ENCODE assay signal across 20 cellular contexts in the genomic region with DNA sequence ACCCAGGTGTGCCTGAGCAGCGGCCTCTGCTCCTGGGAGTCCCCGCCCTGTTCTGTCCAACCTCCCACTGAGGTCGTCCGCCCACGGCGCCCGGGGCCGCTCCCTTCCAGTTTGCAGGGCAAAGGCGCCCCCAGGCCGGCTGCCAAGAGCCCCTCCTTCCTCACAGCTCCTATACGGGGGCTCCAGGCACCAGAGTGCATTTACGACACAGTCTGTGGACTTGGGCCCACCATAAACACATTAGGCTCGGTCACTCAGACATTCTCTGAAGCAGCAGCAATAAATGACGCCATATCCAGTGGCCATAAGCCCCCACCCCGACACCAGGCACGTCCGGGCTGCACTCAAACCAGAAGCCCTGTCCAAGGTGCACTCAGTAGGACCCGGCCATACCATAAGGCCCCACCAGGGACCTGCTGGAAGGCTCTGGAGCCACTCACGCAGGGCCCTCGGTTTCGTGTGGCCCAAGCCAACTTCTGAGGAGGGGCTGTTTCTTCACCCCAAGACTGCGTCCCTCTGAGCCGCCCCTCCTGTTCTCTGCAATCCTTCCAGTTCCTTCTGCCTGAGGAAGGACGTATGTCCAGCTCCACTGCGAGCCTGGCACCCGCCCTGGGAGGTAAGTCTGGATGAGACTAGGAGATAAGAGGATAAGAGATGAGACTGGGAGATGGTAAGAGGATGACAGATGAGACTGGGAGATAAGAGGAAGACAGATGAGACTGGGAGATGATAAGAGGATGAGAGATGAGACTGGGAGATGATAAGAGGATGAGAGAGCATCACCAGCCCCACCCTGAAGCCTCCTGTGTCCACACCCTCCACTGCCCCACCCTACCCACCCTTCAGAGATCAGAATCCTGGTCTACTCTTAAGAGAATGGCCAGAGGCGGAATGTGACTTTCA. TPM values are rescaled to one million over a fixed set of nuclear protein-coding genes. Genes with fewer than 3 reads are reported as not detected.
DNase-seq lines count a peak whose midpoint lies in the region; ATAC-seq and TF ChIP-seq lines count a peak whose summit lies in the region.
"Had no signal": no experiment of that assay in that cellular context is flagged by ENCODE, and none has a peak within 500 bp of the region (broad histone marks: within the 10 kb centered on the region; RNA-seq: fewer than 3 reads in every experiment).

No MANE protein-coding gene starts in this region.

- POLR2A ChIA-PET in Panc1 (lab: Charles Lee), result no interaction called here

- in situ Hi-C loops in Panc1 (cut with HindIII; ENCODE audit: low pct_unique_long_range_greater_than_20kb, low sequenced_read_pairs), result no loop called here

- CTCF ChIA-PET in Panc1 (lab: Charles Lee), result no interaction called here

- BruUV-seq in Panc1 (replicated peaks; lab: Mats Ljungman, UMichigan), result no TSS peak

- intact Hi-C loops in Right ventricle myocardium inferior (cut with DNase I) (no loop called here), left ventricle myocardium inferior (cut with micrococcal nuclease) (no loop called here), Panc1 (cut with micrococcal nuclease; ENCODE audit: unreplicated experiment) (no loop called here)

- DNase-seq in Right ventricle myocardium inferior (ENCODE audit: missing footprints) (peak; percentile 32), left ventricle myocardium inferior (no peak), Panc1 (ENCODE audit: low read depth, low spot score) (no peak), left kidney (ENCODE audit: low read depth, low spot score) (peak; percentile 22), NCI-H226 (no peak)
- DNase-seq in stimulated activated naive CD4-positive, alpha-beta T cell (lab: John Stamatoyannopoulos, UW), result no peak
- DNase-seq: DMS153, Karpas-422, MG63, NCI-H1092, NCI-H1694 treated with DMSO at 0.1 percent for 48 hours, NCI-H2107, NCI-H526 treated with DMSO at 0.1 percent for 48 hours, SHP77 treated with DMSO at 0.1 percent for 48 hours had no signal

- H3K4me3 ChIP-seq in left ventricle myocardium inferior (no peak overlapping the region), Panc1 (ENCODE audit: low read depth in 2 of 2, low read length in 2 of 2) (no peak overlapping the region)
- H3K4me3 ChIP-seq: A549; BLaER1 treated with 17β-estradiol and CSF1 and Interleukin-3, amounts not matched to agents 10 nM and 100 nM; MG63 had no signal

- H3K27me3 ChIP-seq in left ventricle myocardium inferior (ENCODE audit: low read depth) (peaks cover 67% of the 10 kb centered on the region), Panc1 (ENCODE audit: control insufficient read depth, insufficient read depth, low read length) (no peaks in the 10 kb centered on the region)

- no peak for TF ChIP-seq CTCF in left ventricle myocardium inferior (IDR thresholded peaks at IDR 0.05; ENCODE audit: borderline replicate concordance)
- TF ChIP-seq CTCF in Panc1 (IDR thresholded peaks at IDR 0.05), result no peak

- H3K9me3 ChIP-seq in left ventricle myocardium inferior (replicated peaks) (no peaks in the 10 kb centered on the region), Panc1 (ENCODE audit: control insufficient read depth, insufficient read depth, low read depth, low read length) (no peaks in the 10 kb centered on the region)
- H3K9me3 ChIP-seq: A549; BLaER1 treated with 17β-estradiol and CSF1 and Interleukin-3, amounts not matched to agents 10 nM and 100 nM had no signal

- no peak for ATAC-seq in Right ventricle myocardium inferior
- ATAC-seq in Panc1, result peak; percentile 19; the same call in 1 of the 2 replicates
- ATAC-seq in GM21619 (IDR thresholded peaks at IDR 0.05; ENCODE audit: unreplicated experiment), result no peak
- ATAC-seq: A549, HepG2, SK-N-SH treated with all-trans-retinoic acid at 6 μM for 48 hours had no signal

- H3K4me1 ChIP-seq in left ventricle myocardium inferior (no peaks in the 10 kb centered on the region), Panc1 (ENCODE audit: control insufficient read depth, insufficient read depth, low read length) (no peaks in the 10 kb centered on the region)
- H3K4me1 ChIP-seq: A549 had no signal

- H3K27ac ChIP-seq in left ventricle myocardium inferior (replicated peaks) (no peak overlapping the region), Panc1 (ENCODE audit: low read length) (no peak overlapping the region)
- H3K27ac ChIP-seq: A549; BLaER1 treated with 17β-estradiol and CSF1 and Interleukin-3, amounts not matched to agents 10 nM and 100 nM had no signal

- H3K36me3 ChIP-seq in left ventricle myocardium inferior (no peaks in the 10 kb centered on the region), Panc1 (ENCODE audit: control insufficient read depth, insufficient read depth, low read length) (no peaks in the 10 kb centered on the region)
- H3K36me3 ChIP-seq: MG63 had no signal

RNA-seq across cellular contexts. Expression of gene SLC6A18, which starts 26.7 kb away (rescaled TPM):
- total RNA-seq in Right ventricle myocardium inferior (not detected), left ventricle myocardium inferior (not detected), Panc1 (2021; ENCODE audit: unreplicated experiment) (not detected)
- not detected for polyA plus RNA-seq in Panc1 (2012; ENCODE audit: insufficient read length)
- total RNA-seq: H1, HepG2 had no signal
- polyA plus RNA-seq: A549, H1, HepG2 had no signal

RNA-seq across cellular contexts. Expression of gene TERT, which starts 42.9 kb away (rescaled TPM):
- total RNA-seq in Right ventricle myocardium inferior, result not detected
- not detected for total RNA-seq in left ventricle myocardium inferior
- total RNA-seq in Panc1 (2021; ENCODE audit: unreplicated experiment), result 8.9 TPM
- polyA plus RNA-seq in Panc1 (2012; ENCODE audit: insufficient read length), result 3.7 TPM

RNA-seq across cellular contexts. Expression of gene SLC6A19, which starts 50.5 kb away (rescaled TPM):
- total RNA-seq in Right ventricle myocardium inferior, result not detected
- total RNA-seq in left ventricle myocardium inferior, result not detected
- 0.23 TPM for total RNA-seq in Panc1 (2021; ENCODE audit: unreplicated experiment)
- polyA plus RNA-seq in Panc1 (2012; ENCODE audit: insufficient read length), result 0.44 TPM
- total RNA-seq: H1 had no signal
- polyA plus RNA-seq: HepG2 had no signal

Comparison
In these comparisons a context has a peak if more than half of its experiments do, and no peak if none do; other contexts are left out.
1. DNase-seq: peak in Right ventricle myocardium inferior (single experiment) and left kidney (single experiment); none in left ventricle myocardium inferior (single experiment), Panc1 (single experiment), stimulated activated naive CD4-positive, alpha-beta T cell (0 of 6) and NCI-H226 (single experiment).